Comparison of ENCODE assay signal across 1 cellular context in genomic region chr12:24809306-24809705, GRCh38.
TF ChIP-seq lines count a peak whose summit lies in the region.

No MANE protein-coding gene starts in this region.

TF ChIP-seq in K562, 482 proteins besides CTCF, POLR2A, EP300 and RAD21 (continued from another document):
- TF ChIP-seq POLR2AphosphoS2 (IDR thresholded peaks at IDR 0.05; ENCODE audit: low read length) (0 out of 2 replicates have a peak, but pooled peaks have one; percentile 62), ZNF146 (CRISPR knock-in tag; IDR thresholded peaks at IDR 0.05; ENCODE audit: unreplicated experiment) (peak; percentile 90), SUPT5H (IDR thresholded peaks at IDR 0.05) (peak; percentile 38; the same call in 1 of the 2 replicates)
TF ChIP-seq in K562: peak in this region for 4; not testable (repeated sequence) for 478.
